In genomic region chr20:20317195-20318113, GRCh38 we compare ENCODE assay signal across 11 cellular contexts. TPM values are rescaled to one million over a fixed set of nuclear protein-coding genes. Genes with fewer than 3 reads are reported as not detected.
DNase-seq lines count a peak whose midpoint lies in the region; ATAC-seq and TF ChIP-seq lines count a peak whose summit lies in the region.
"Had no signal": no experiment of that assay in that cellular context is flagged by ENCODE, and none has a peak within 500 bp of the region (broad histone marks: within the 10 kb centered on the region; RNA-seq: fewer than 3 reads in every experiment).

No MANE protein-coding gene starts in this region.

- CTCF ChIA-PET in MCF 10A (lab: Yijun Ruan, JAX), result interaction anchor here (1.0 kb wide), 1 partner anchor 10 kb away, joined by 4 read pairs; no protein-coding TSS in a partner anchor

- H3K36me3 ChIP-seq in prostate gland, result no peaks in the 10 kb centered on the region

- no TSS peak for BruUV-seq in MCF 10A (replicated peaks; lab: Mats Ljungman, UMichigan)

- peak overlapping the region in 3 of 5 experiments; percentile 28 to 61 (median 58) for H3K4me3 Mint-ChIP-seq in brain
- H3K4me3 Mint-ChIP-seq in MCF 10A (ENCODE audit: unreplicated experiment), result no peak overlapping the region

- peak; percentile 85 for DNase-seq in DMS 273 (lab: John Stamatoyannopoulos, UW; ENCODE audit: unreplicated experiment)
- no peak for DNase-seq in HCEC 1CT
- no peak for DNase-seq in prostate gland (ENCODE audit: low spot score)
- no peak for DNase-seq in dermis blood vessel endothelial cell
- DNase-seq in MCF 10A (ENCODE audit: unreplicated experiment), result no peak
- DNase-seq: activated CD4-positive, alpha-beta T cell treated with anti-CD3 and anti-CD28 coated beads, Interleukin-2, amount 50 U/mL, for 48 hours; effector memory CD4-positive, alpha-beta T cell had no signal

- WGBS in prostate gland, result 70% methylated on average over 17 of the region's 17 CpGs

- peak overlapping the region; percentile 88 to 97 (median 97) for H3K27ac Mint-ChIP-seq in brain
- no peak overlapping the region for H3K27ac Mint-ChIP-seq in MCF 10A (ENCODE audit: low read depth, unreplicated experiment)

- no peak overlapping the region for H3K27ac ChIP-seq in prostate gland
- H3K27ac ChIP-seq: C4-2B had no signal

- ATAC-seq in GM21381 (IDR thresholded peaks at IDR 0.05; ENCODE audit: unreplicated experiment) (peak; percentile 87), HG03378 (IDR thresholded peaks at IDR 0.05; ENCODE audit: unreplicated experiment) (peak; percentile 87)

- H3K9me3 Mint-ChIP-seq in brain, result peaks cover 4 to 18% (median 10%) of the 10 kb centered on the region in 5 experiments
- peaks cover 11% of the 10 kb centered on the region for H3K9me3 Mint-ChIP-seq in MCF 10A (ENCODE audit: unreplicated experiment)

- TF ChIP-seq POLR2A in prostate gland (IDR thresholded peaks at IDR 0.05), result no peak

- H3K4me1 Mint-ChIP-seq in brain, result peaks cover 30% of the 10 kb centered on the region
- no peaks in the 10 kb centered on the region for H3K4me1 Mint-ChIP-seq in MCF 10A (ENCODE audit: insufficient read depth, unreplicated experiment)

- H3K9me3 ChIP-seq in prostate gland, result no peaks in the 10 kb centered on the region

- H3K4me3 ChIP-seq in prostate gland, result no peak overlapping the region

- intact Hi-C loops in prostate gland (cut with DNase I), result no loop called here
- intact Hi-C loops in MCF 10A (cut with micrococcal nuclease), result no loop called here

- H3K36me3 Mint-ChIP-seq in brain (no peaks in the 10 kb centered on the region), MCF 10A (ENCODE audit: insufficient read depth, unreplicated experiment) (no peaks in the 10 kb centered on the region)

- no peaks in the 10 kb centered on the region for H3K27me3 ChIP-seq in prostate gland (replicated peaks; ENCODE audit: insufficient read depth)

- POLR2A ChIA-PET in MCF 10A (lab: Yijun Ruan, JAX), result interaction anchor here (0.6 to 0.8 kb wide), 2 partner anchors 12 to 19 kb away, joined by 3 read pairs; no protein-coding TSS in a partner anchor

- H3K4me1 ChIP-seq in prostate gland (replicated peaks), result no peaks in the 10 kb centered on the region

- TF ChIP-seq CTCF in brain (conservative IDR thresholded peaks at IDR 0.05) (no peak), prostate gland (IDR thresholded peaks at IDR 0.05) (no peak), MCF 10A (IDR thresholded peaks at IDR 0.05; ENCODE audit: unreplicated experiment) (no peak)

- H3K27me3 Mint-ChIP-seq in brain (peaks cover 4% of the 10 kb centered on the region), MCF 10A (ENCODE audit: insufficient read depth, unreplicated experiment) (no peaks in the 10 kb centered on the region)

RNA-seq across cellular contexts. Expression of gene INSM1, which starts 50.5 kb away (rescaled TPM):
- polyA plus RNA-seq in brain (ENCODE audit: insufficient read depth, low read depth, low replicate concordance), result 321 TPM
- total RNA-seq in prostate gland, result 1 to 10 TPM in 1 of 2 donors, under 1 TPM in 1; 0.82 to 1.5 TPM
- not detected in 2 replicates for total RNA-seq in dermis blood vessel endothelial cell
- total RNA-seq in MCF 10A (2022), result not detected in 2 replicates
